In genomic region chr20:33685328-33686007, GRCh38 we compare ENCODE assay signal across 8 cellular contexts. TPM values are rescaled to one million over a fixed set of nuclear protein-coding genes. Genes with fewer than 3 reads are reported as not detected.
DNase-seq lines count a peak whose midpoint lies in the region; ATAC-seq, FAIRE-seq and TF ChIP-seq lines count a peak whose summit lies in the region.

No MANE protein-coding gene starts in this region.

- CTCF ChIA-PET in K562 (lab: Yijun Ruan, JAX; ENCODE audit: low intra/inter-chr PET ratio): interaction anchor here (0.9 kb wide), 1 partner anchor 47 kb away, joined by 4 read pairs; the partner anchor contains the start of gene ZNF341

- H3K4me1 ChIP-seq in K562 (replicated peaks in 1 of 2; ENCODE audit: control insufficient read depth in 2 of 2, insufficient read depth in 2 of 2, low read length in 2 of 2) (peaks cover 40 to 56% of the 10 kb centered on the region in 2 experiments), mesodermal cell (ENCODE audit: control insufficient read depth, insufficient read depth, low read length, poor library complexity, severe bottlenecking) (peaks cover 35% of the 10 kb centered on the region), tibial nerve (peaks cover 0 to 28% (median 10%) of the 10 kb centered on the region in 4 donors)

- DNase-seq in ELF-1 (ENCODE audit: low read depth, low spot score) (peak; percentile 64), RKO (ENCODE audit: low spot score) (peak; percentile 79), K562 (ENCODE audit: extremely low read depth in 1 of 4, low spot score in 3 of 4) (peak; percentile 87 to 93 (median 90)), tibial nerve (ENCODE audit: low spot score in 2 of 2) (no peak), GOT3 (lab: John Stamatoyannopoulos, UW) (no peak)

- H2AFZ ChIP-seq in K562 (ENCODE audit: low read depth, low read length): peak overlapping the region; percentile 59; the same call in 1 of the 2 replicates

- BruUV-seq in K562 (replicated peaks; lab: Mats Ljungman, UMichigan): TSS peak; percentile 64

- POLR2A ChIA-PET in K562 (lab: Yijun Ruan, JAX): interaction anchor here (0.6 to 2.5 kb wide), 10 partner anchors 10 to 196 kb away, joined by 3 to 17 read pairs (median 4); partner anchors contain the start of genes ACTL10, CBFA2T2 and NECAB3

- no peaks in the 10 kb centered on the region for H3K27me3 ChIP-seq in K562 (ENCODE audit: control insufficient read depth in 2 of 2, insufficient read depth in 2 of 2, low read length in 2 of 2)
- no peaks in the 10 kb centered on the region for H3K27me3 ChIP-seq in tibial nerve

- in situ Hi-C loops in K562 (cut with MboI): no loop called here

- peak; percentile 44 for ATAC-seq in GM19467 (IDR thresholded peaks at IDR 0.05; ENCODE audit: unreplicated experiment)
- ATAC-seq in HG03558 (IDR thresholded peaks at IDR 0.05; ENCODE audit: extremely low read depth, unreplicated experiment): peak; percentile 11
- ATAC-seq in K562: peak; percentile 78

- H3K27ac ChIP-seq in K562 (ENCODE audit: extremely low read depth, low read depth, low read length): peak overlapping the region; percentile 76
- H3K27ac ChIP-seq in mesodermal cell (ENCODE audit: low read depth, low read length, severe bottlenecking): no peak overlapping the region
- H3K27ac ChIP-seq in tibial nerve: peak overlapping the region in 1 of 4 donors; percentile 79

- H4K20me1 ChIP-seq in K562 (replicated peaks; ENCODE audit: control insufficient read depth, insufficient read depth, low read length): peaks cover 26% of the 10 kb centered on the region; the same call in 1 of the 2 replicates

- H3K9ac ChIP-seq in K562 (ENCODE audit: insufficient read depth in 1 of 2, low read depth in 2 of 2, low read length in 2 of 2): peak overlapping the region; percentile 75 to 95

- FAIRE-seq in K562 (lab: Jason Lieb, UNC): peak; percentile 19

- WGBS in K562 (ENCODE audit: insufficient coverage, low coverage, missing lambda C conversion rate): 2% methylated on average over 36 of the region's 39 CpGs
- WGBS in mesodermal cell (ENCODE audit: insufficient coverage in 2 of 2), 2 experiments: 0 to 1% methylated on average over 15 to 29 of the region's 39 CpGs
- 0 to 3% methylated on average over 17 to 35 of the region's 39 CpGs for WGBS in tibial nerve, 2 donors

- H3K36me3 ChIP-seq in K562 (ENCODE audit: control insufficient read depth, insufficient read depth, low read length) (peaks cover 13% of the 10 kb centered on the region; the same call in 1 of the 3 replicates), mesodermal cell (ENCODE audit: control insufficient read depth, insufficient read depth, low read length) (peaks cover 3% of the 10 kb centered on the region), tibial nerve (no peaks in the 10 kb centered on the region)

- no peak for TF ChIP-seq EP300 in K562 (IDR thresholded peaks at IDR 0.05; ENCODE audit: low read length)
- TF ChIP-seq EP300 in tibial nerve (IDR thresholded peaks at IDR 0.05): no peak

- TF ChIP-seq POLR2A in K562 (conservative IDR thresholded peaks at IDR 0.05) (no peak; the same call in 1 of the 2 replicates), tibial nerve (IDR thresholded peaks at IDR 0.05) (no peak)

- H3K4me3 ChIP-seq in K562: peak overlapping the region; percentile 65
- H3K4me3 ChIP-seq in mesodermal cell (ENCODE audit: extremely low read depth, insufficient read depth, low read length, poor library complexity, severe bottlenecking): peak overlapping the region; percentile 53
- H3K4me3 ChIP-seq in tibial nerve: peak overlapping the region; percentile 19 to 54 (median 25)

- H3K9me1 ChIP-seq in K562 (ENCODE audit: control insufficient read depth, insufficient read depth, low read length): no peaks in the 10 kb centered on the region

- peaks cover 35% of the 10 kb centered on the region for H3K79me2 ChIP-seq in K562 (ENCODE audit: control insufficient read depth, insufficient read depth, low read length)

- intact Hi-C loops in K562 (cut with micrococcal nuclease): loop anchor here (5.0 kb wide), 2 partner anchors 47 to 127 kb away; partner anchors contain the start of genes CHMP4B and ZNF341

- no peaks in the 10 kb centered on the region for H3K9me3 ChIP-seq in K562 (replicated peaks; ENCODE audit: control insufficient read depth, insufficient read depth, low read depth, low read length)
- H3K9me3 ChIP-seq in mesodermal cell (ENCODE audit: control insufficient read depth, low read length): no peaks in the 10 kb centered on the region
- no peaks in the 10 kb centered on the region for H3K9me3 ChIP-seq in tibial nerve

- TF ChIP-seq CTCF in K562 (IDR thresholded peaks at IDR 0.05 in 2 of 3, conservative IDR thresholded peaks at IDR 0.05 in 1 of 3; ENCODE audit: insufficient read depth in 2 of 3, low read depth in 1 of 3, low read length in 3 of 3) (peak in 2 of 3 experiments; percentile 1 to 37; a peak in 1 of 6 replicates), tibial nerve (IDR thresholded peaks at IDR 0.05) (no peak)

- TF ChIP-seq RAD21 in K562 (CRISPR knock-in tag; conservative IDR thresholded peaks at IDR 0.05 in 1 of 2, IDR thresholded peaks at IDR 0.05 in 1 of 2): no peak

- H3K4me2 ChIP-seq in K562 (ENCODE audit: insufficient read depth, low read length): peak overlapping the region; percentile 94

RNA-seq across cellular contexts. Expression of gene E2F1, which starts 0.7 kb away (rescaled TPM):
- 22.9 and 54.8 TPM in 2 replicates for total RNA-seq in K562 (2011; cell fraction: chromatin; rRNA removed; ENCODE audit: low replicate concordance)
- total RNA-seq in K562 (2011; cell fraction: nucleolus; rRNA removed): 31.2 and 33.7 TPM in 2 replicates
- total RNA-seq in K562 (2011; cell fraction: nucleoplasm; rRNA removed): 28.2 and 29.0 TPM in 2 replicates
- total RNA-seq in K562 (2014; rRNA removed) (17.3 and 23.4 TPM in 2 replicates), K562 (2014; rRNA removed; fragmentation: Illumina TruSeq; extraction: Trizol) (9.0 and 10.8 TPM in 2 replicates), K562 (2015; rRNA removed; fragmentation: Illumina TruSeq; extraction: Trizol) (14.9 and 15.3 TPM in 2 replicates), K562 (2021) (24.6 and 25.3 TPM in 2 replicates), tibial nerve (1 to 10 TPM; 1.3 to 4.2 (median 1.8) TPM)
- polyA plus RNA-seq in K562 (2011; rRNA removed) (12.7 and 19.3 TPM in 2 replicates), K562 (2014; fragmentation: Illumina TruSeq; extraction: Trizol) (13.1 and 17.8 TPM in 2 replicates), K562 (2014; fragmentation: Nextera tagmentation; extraction: Ambion mirVana) (under 1 TPM; 0.14 to 0.39 TPM), K562 (2014; rRNA removed) (28.9 and 30.6 TPM in 2 replicates)
- polyA plus RNA-seq in K562 (2011; cell fraction: cytosol; rRNA removed): 17.7 and 20.9 TPM in 2 replicates
- 74.3 and 91.0 TPM in 2 replicates for polyA plus RNA-seq in K562 (2011; cell fraction: nucleus; rRNA removed)
- polyA plus RNA-seq in K562 (2012): 16.3 and 25.0 TPM in 2 replicates
- 5.8 and 8.2 TPM in 2 replicates for polyA minus RNA-seq in K562 (2011; rRNA and poly(A)+ RNA removed)
- 7.7 and 8.5 TPM in 2 replicates for polyA minus RNA-seq in K562 (2011; cell fraction: cytosol; rRNA and poly(A)+ RNA removed)
- polyA minus RNA-seq in K562 (2011; cell fraction: nucleus; rRNA and poly(A)+ RNA removed): 9.3 and 10.3 TPM in 2 replicates
- 10.5 TPM for polyA plus RNA-seq in mesodermal cell (2013, experiment 1 of 2)
- 11.0 TPM for polyA plus RNA-seq in mesodermal cell (2013, experiment 2 of 2)

RNA-seq across cellular contexts. Expression of gene NECAB3, which starts 11.2 kb away (rescaled TPM):
- 164 and 323 TPM in 2 replicates for total RNA-seq in K562 (2011; cell fraction: chromatin; rRNA removed; ENCODE audit: low replicate concordance)
- total RNA-seq in K562 (2011; cell fraction: nucleolus; rRNA removed): 194 and 203 TPM in 2 replicates
- total RNA-seq in K562 (2011; cell fraction: nucleoplasm; rRNA removed): 200 and 230 TPM in 2 replicates
- 52.0 and 74.0 TPM in 2 replicates for total RNA-seq in K562 (2014; rRNA removed)
- total RNA-seq in K562 (2014; rRNA removed; fragmentation: Illumina TruSeq; extraction: Trizol): 16.0 and 17.8 TPM in 2 replicates
- total RNA-seq in K562 (2015; rRNA removed; fragmentation: Illumina TruSeq; extraction: Trizol): 31.5 and 36.5 TPM in 2 replicates
- 57.1 and 57.8 TPM in 2 replicates for total RNA-seq in K562 (2021)
- 25.6 and 32.7 TPM in 2 replicates for polyA plus RNA-seq in K562 (2011; rRNA removed)
- polyA plus RNA-seq in K562 (2011; cell fraction: cytosol; rRNA removed): 33.9 and 111 TPM in 2 replicates
- 181 and 337 TPM in 2 replicates for polyA plus RNA-seq in K562 (2011; cell fraction: nucleus; rRNA removed)
- 35.0 and 54.7 TPM in 2 replicates for polyA plus RNA-seq in K562 (2012)
- 35.8 and 37.6 TPM in 2 replicates for polyA plus RNA-seq in K562 (2014; fragmentation: Illumina TruSeq; extraction: Trizol)
- polyA plus RNA-seq in K562 (2014; fragmentation: Nextera tagmentation; extraction: Ambion mirVana): 1 to 10 TPM in 1 of 2 experiments, under 1 TPM in 1; 0.94 to 1.9 TPM
- 63.3 and 67.6 TPM in 2 replicates for polyA plus RNA-seq in K562 (2014; rRNA removed)
- 21.3 and 27.3 TPM in 2 replicates for polyA minus RNA-seq in K562 (2011; rRNA and poly(A)+ RNA removed)
- 12.6 and 18.7 TPM in 2 replicates for polyA minus RNA-seq in K562 (2011; cell fraction: cytosol; rRNA and poly(A)+ RNA removed)
- polyA minus RNA-seq in K562 (2011; cell fraction: nucleus; rRNA and poly(A)+ RNA removed): 66.9 and 76.9 TPM in 2 replicates
- polyA plus RNA-seq in mesodermal cell (2013, experiment 1 of 2): 29.1 TPM
- polyA plus RNA-seq in mesodermal cell (2013, experiment 2 of 2): 27.1 TPM
- 100 to 1,000 TPM in 1 of 4 donors, 10 to 100 TPM in 3; 80.8 to 103 (median 91.5) TPM for total RNA-seq in tibial nerve

RNA-seq across cellular contexts. Expression of gene ACTL10, which starts 18.7 kb away (rescaled TPM):
- not detected in 2 replicates for total RNA-seq in K562 (2011; cell fraction: chromatin; rRNA removed; ENCODE audit: low replicate concordance)
- 0.33 TPM in 1 of 2 replicates, not detected in the other for total RNA-seq in K562 (2011; cell fraction: nucleolus; rRNA removed)
- total RNA-seq in K562 (2011; cell fraction: nucleoplasm; rRNA removed): not detected in 2 replicates
- total RNA-seq in K562 (2014; rRNA removed): 0.14 TPM in 1 of 2 replicates, not detected in the other
- not detected in 2 replicates for total RNA-seq in K562 (2014; rRNA removed; fragmentation: Illumina TruSeq; extraction: Trizol)
- not detected in 2 replicates for total RNA-seq in K562 (2015; rRNA removed; fragmentation: Illumina TruSeq; extraction: Trizol)
- 0.11 TPM in 1 of 2 replicates, not detected in the other for total RNA-seq in K562 (2021)
- polyA plus RNA-seq in K562 (2011; rRNA removed): not detected in 2 replicates
- 0.04 TPM in 1 of 2 replicates, not detected in the other for polyA plus RNA-seq in K562 (2011; cell fraction: cytosol; rRNA removed)
- 0.10 TPM in 1 of 2 replicates, not detected in the other for polyA plus RNA-seq in K562 (2011; cell fraction: nucleus; rRNA removed)
- 0.13 and 0.29 TPM in 2 replicates for polyA plus RNA-seq in K562 (2012)
- not detected in 2 replicates for polyA plus RNA-seq in K562 (2014; fragmentation: Illumina TruSeq; extraction: Trizol)
- polyA plus RNA-seq in K562 (2014; fragmentation: Nextera tagmentation; extraction: Ambion mirVana): not detected
- polyA plus RNA-seq in K562 (2014; rRNA removed): 0.07 and 0.13 TPM in 2 replicates
- not detected in 2 replicates for polyA minus RNA-seq in K562 (2011; rRNA and poly(A)+ RNA removed)
- polyA minus RNA-seq in K562 (2011; cell fraction: cytosol; rRNA and poly(A)+ RNA removed): not detected in 2 replicates
- not detected in 2 replicates for polyA minus RNA-seq in K562 (2011; cell fraction: nucleus; rRNA and poly(A)+ RNA removed)
- polyA plus RNA-seq in mesodermal cell (2013, experiment 1 of 2): 0.18 TPM
- polyA plus RNA-seq in mesodermal cell (2013, experiment 2 of 2): 0.25 TPM
- total RNA-seq in tibial nerve: 1 to 10 TPM; 1.1 to 4.3 (median 3.8) TPM

RNA-seq across cellular contexts. Expression of gene C20orf144, which starts 23.3 kb away (rescaled TPM):
- 0.60 TPM in 1 of 2 replicates, not detected in the other for total RNA-seq in K562 (2011; cell fraction: chromatin; rRNA removed; ENCODE audit: low replicate concordance)
- total RNA-seq in K562 (2011; cell fraction: nucleolus; rRNA removed): 0.83 and 1.1 TPM in 2 replicates
- total RNA-seq in K562 (2011; cell fraction: nucleoplasm; rRNA removed): 0.66 and 1.3 TPM in 2 replicates
- 0.16 TPM in 1 of 2 replicates, not detected in the other for total RNA-seq in K562 (2014; rRNA removed)
- total RNA-seq in K562 (2014; rRNA removed; fragmentation: Illumina TruSeq; extraction: Trizol): 0.11 and 0.16 TPM in 2 replicates
- total RNA-seq in K562 (2015; rRNA removed; fragmentation: Illumina TruSeq; extraction: Trizol): 0.11 and 0.23 TPM in 2 replicates
- total RNA-seq in K562 (2021): 0.11 and 0.16 TPM in 2 replicates
- polyA plus RNA-seq in K562 (2011; rRNA removed): 0.10 and 0.11 TPM in 2 replicates
- 0.13 and 0.16 TPM in 2 replicates for polyA plus RNA-seq in K562 (2011; cell fraction: cytosol; rRNA removed)
- polyA plus RNA-seq in K562 (2011; cell fraction: nucleus; rRNA removed): 0.18 TPM in 2 replicates
- polyA plus RNA-seq in K562 (2012): 0.23 and 0.54 TPM in 2 replicates
- polyA plus RNA-seq in K562 (2014; fragmentation: Illumina TruSeq; extraction: Trizol): 0.12 and 0.22 TPM in 2 replicates
- polyA plus RNA-seq in K562 (2014; fragmentation: Nextera tagmentation; extraction: Ambion mirVana): under 1 TPM in 1 of 2 experiments, not detected in 1; 0.04 TPM
- 0.16 and 0.23 TPM in 2 replicates for polyA plus RNA-seq in K562 (2014; rRNA removed)
- polyA minus RNA-seq in K562 (2011; rRNA and poly(A)+ RNA removed): 0.28 TPM in 1 of 2 replicates, not detected in the other
- not detected in 2 replicates for polyA minus RNA-seq in K562 (2011; cell fraction: cytosol; rRNA and poly(A)+ RNA removed)
- polyA minus RNA-seq in K562 (2011; cell fraction: nucleus; rRNA and poly(A)+ RNA removed): 0.33 and 0.40 TPM in 2 replicates
- 0.15 TPM for polyA plus RNA-seq in mesodermal cell (2013, experiment 1 of 2)
- polyA plus RNA-seq in mesodermal cell (2013, experiment 2 of 2): not detected
- total RNA-seq in tibial nerve: not detected

RNA-seq across cellular contexts. Expression of gene PXMP4, which starts 34.6 kb away (rescaled TPM):
- total RNA-seq in K562 (2011; cell fraction: chromatin; rRNA removed; ENCODE audit: low replicate concordance): 5.6 and 15.2 TPM in 2 replicates
- 8.7 and 9.8 TPM in 2 replicates for total RNA-seq in K562 (2011; cell fraction: nucleolus; rRNA removed)
- 9.0 and 12.0 TPM in 2 replicates for total RNA-seq in K562 (2011; cell fraction: nucleoplasm; rRNA removed)
- total RNA-seq in K562 (2014; rRNA removed): 5.6 and 9.1 TPM in 2 replicates
- 3.6 and 4.8 TPM in 2 replicates for total RNA-seq in K562 (2014; rRNA removed; fragmentation: Illumina TruSeq; extraction: Trizol)
- total RNA-seq in K562 (2015; rRNA removed; fragmentation: Illumina TruSeq; extraction: Trizol): 4.4 and 6.7 TPM in 2 replicates
- 11.4 and 12.6 TPM in 2 replicates for total RNA-seq in K562 (2021)
- polyA plus RNA-seq in K562 (2011; rRNA removed): 6.7 and 7.3 TPM in 2 replicates
- 12.4 and 17.3 TPM in 2 replicates for polyA plus RNA-seq in K562 (2011; cell fraction: cytosol; rRNA removed)
- 10.1 and 11.6 TPM in 2 replicates for polyA plus RNA-seq in K562 (2011; cell fraction: nucleus; rRNA removed)
- 9.3 and 12.6 TPM in 2 replicates for polyA plus RNA-seq in K562 (2012)
- 9.8 and 10.4 TPM in 2 replicates for polyA plus RNA-seq in K562 (2014; fragmentation: Illumina TruSeq; extraction: Trizol)
- polyA plus RNA-seq in K562 (2014; fragmentation: Nextera tagmentation; extraction: Ambion mirVana): 10 to 100 TPM; 24.4 to 29.1 TPM
- polyA plus RNA-seq in K562 (2014; rRNA removed): 5.7 and 6.8 TPM in 2 replicates
- 4.0 and 5.7 TPM in 2 replicates for polyA minus RNA-seq in K562 (2011; rRNA and poly(A)+ RNA removed)
- 6.6 and 7.5 TPM in 2 replicates for polyA minus RNA-seq in K562 (2011; cell fraction: cytosol; rRNA and poly(A)+ RNA removed)
- 3.0 TPM in 2 replicates for polyA minus RNA-seq in K562 (2011; cell fraction: nucleus; rRNA and poly(A)+ RNA removed)
- polyA plus RNA-seq in mesodermal cell (2013, experiment 1 of 2): 2.0 TPM
- polyA plus RNA-seq in mesodermal cell (2013, experiment 2 of 2): 2.1 TPM
- total RNA-seq in tibial nerve: 1 to 10 TPM; 5.1 to 9.6 (median 8.6) TPM

Comparison
In these comparisons a context has a peak if more than half of its experiments do, and no peak if none do; other contexts are left out.
1. DNase-seq: peak in ELF-1 (single experiment), RKO (single experiment) and K562 (4 of 4); none in tibial nerve (0 of 2) and GOT3 (single experiment).
2. ATAC-seq: peak in every context shown above with its lines; median percentile 78 in K562; 44 in GM19467; 11 in HG03558.
3. CTCF ChIP-seq: peak in K562 (2 of 3); none in tibial nerve (0 of 5).
4. Peak in every context shown above with its lines, with median percentiles within 50 percentile points of each other: H3K4me3 ChIP-seq.